23 cellular contexts compared by ENCODE assay signal in genomic region chr2:7860693-7861092, GRCh38.
DNase-seq lines count a peak whose midpoint lies in the region; TF ChIP-seq lines count a peak whose summit lies in the region.
"Had no signal": no experiment of that assay in that cellular context is flagged by ENCODE, and none has a peak within 500 bp of the region (broad histone marks: within the 10 kb centered on the region; RNA-seq: fewer than 3 reads in every experiment).

No MANE protein-coding gene starts in this region.

- no peak overlapping the region for H3K4me3 ChIP-seq in breast epithelium
- no peak overlapping the region for H3K4me3 ChIP-seq in epithelial cell of esophagus (ENCODE audit: low read length)
- no peak overlapping the region for H3K4me3 ChIP-seq in mesendoderm (ENCODE audit: low read length)
- H3K4me3 ChIP-seq in vagina = no peak overlapping the region
- no peak overlapping the region for H3K4me3 ChIP-seq in dorsolateral prefrontal cortex
- H3K4me3 ChIP-seq: SJCRH30, stomach had no signal

- no peaks in the 10 kb centered on the region for H3K9me3 Mint-ChIP-seq in MCF 10A (ENCODE audit: unreplicated experiment)
- H3K9me3 Mint-ChIP-seq: activated T-helper 1 cell treated with anti-CD3 and anti-CD28 coated beads, Interleukin-12 subunit alpha, Interleukin-12 subunit beta, Interleukin-2, Interleukin-4 antibody, amounts not matched to agents 30 ng/mL and 10 ng/mL and 1 ng/mL, durations not matched to agents 14 hours and 24 hours and 36 hours; natural killer cell; T-cell had no signal

- H2BK15ac ChIP-seq in mesendoderm (replicated peaks; ENCODE audit: low read depth) = no peak overlapping the region

- H3K4me1 ChIP-seq in breast epithelium = no peaks in the 10 kb centered on the region
- H3K4me1 ChIP-seq in mesendoderm (ENCODE audit: control insufficient read depth, low read depth, low read length) = no peaks in the 10 kb centered on the region
- no peaks in the 10 kb centered on the region for H3K4me1 ChIP-seq in vagina
- H3K4me1 ChIP-seq: SJCRH30, stomach had no signal

- no TSS peak for BruUV-seq in MCF 10A (replicated peaks; lab: Mats Ljungman, UMichigan)

- no peak overlapping the region for H3K4ac ChIP-seq in mesendoderm (ENCODE audit: low read depth, low read length)

- no CpG with 5 or more reads among the region's 2 CpGs for WGBS in mesendoderm (ENCODE audit: extremely low coverage, insufficient coverage, low lambda C conversion rate)

- no peak overlapping the region for H3K27ac Mint-ChIP-seq in MCF 10A (ENCODE audit: low read depth, unreplicated experiment)
- H3K27ac Mint-ChIP-seq: activated naive CD8-positive, alpha-beta T cell; activated T-helper 1 cell treated with anti-CD3 and anti-CD28 coated beads, Interleukin-12 subunit alpha, Interleukin-12 subunit beta, Interleukin-2, Interleukin-4 antibody, amounts not matched to agents 30 ng/mL and 10 ng/mL and 1 ng/mL, durations not matched to agents 14 hours and 24 hours and 36 hours; natural killer cell; T-cell; type B pancreatic cell had no signal

- TF ChIP-seq CTCF in MCF 10A (IDR thresholded peaks at IDR 0.05; ENCODE audit: unreplicated experiment) (no peak), breast epithelium (IDR thresholded peaks at IDR 0.05) (no peak), epithelial cell of esophagus (IDR thresholded peaks at IDR 0.05; ENCODE audit: insufficient read depth, low read depth, low read length, missing control alignments) (no peak), vagina (IDR thresholded peaks at IDR 0.05) (no peak), dorsolateral prefrontal cortex (IDR thresholded peaks at IDR 0.05 in 54 of 56, conservative IDR thresholded peaks at IDR 0.05 in 2 of 56; ENCODE audit: low read depth in 1 of 56, partially characterized antibody in 56 of 56) (no peak)

- no peak overlapping the region for H3K9ac ChIP-seq in mesendoderm (ENCODE audit: low read length)

- no peak overlapping the region for H2AK5ac ChIP-seq in mesendoderm (ENCODE audit: low read length)

- no peaks in the 10 kb centered on the region for H3K4me1 Mint-ChIP-seq in MCF 10A (ENCODE audit: insufficient read depth, unreplicated experiment)
- H3K4me1 Mint-ChIP-seq: T-cell had no signal

- H3K4me3 Mint-ChIP-seq in MCF 10A (ENCODE audit: unreplicated experiment) = no peak overlapping the region
- H3K4me3 Mint-ChIP-seq: activated naive CD8-positive, alpha-beta T cell; activated T-helper 1 cell treated with anti-CD3 and anti-CD28 coated beads, Interleukin-12 subunit alpha, Interleukin-12 subunit beta, Interleukin-2, Interleukin-4 antibody, amounts not matched to agents 30 ng/mL and 10 ng/mL and 1 ng/mL, durations not matched to agents 14 hours and 24 hours and 36 hours; brain; natural killer cell; T-cell; type B pancreatic cell had no signal

- no peak overlapping the region for H2BK120ac ChIP-seq in mesendoderm (ENCODE audit: low read depth, low read length)

- H3K79me1 ChIP-seq in mesendoderm (ENCODE audit: low read length) = no peaks in the 10 kb centered on the region

- no peaks in the 10 kb centered on the region for H3K27me3 Mint-ChIP-seq in MCF 10A (ENCODE audit: insufficient read depth, unreplicated experiment)
- H3K27me3 Mint-ChIP-seq: activated naive CD8-positive, alpha-beta T cell; T-cell had no signal

- no peaks in the 10 kb centered on the region for H3K36me3 ChIP-seq in breast epithelium
- H3K36me3 ChIP-seq in mesendoderm (ENCODE audit: control insufficient read depth, insufficient read depth, low read length) = no peaks in the 10 kb centered on the region
- no peaks in the 10 kb centered on the region for H3K36me3 ChIP-seq in vagina
- H3K36me3 ChIP-seq: SJCRH30, stomach had no signal

- H3K79me2 ChIP-seq in mesendoderm (ENCODE audit: control insufficient read depth, insufficient read depth, low read length) = no peaks in the 10 kb centered on the region

- H3K23ac ChIP-seq in mesendoderm (ENCODE audit: low read length) = no peak overlapping the region

- peaks cover 6% of the 10 kb centered on the region for H3K36me3 Mint-ChIP-seq in MCF 10A (ENCODE audit: insufficient read depth, unreplicated experiment)
- H3K36me3 Mint-ChIP-seq: activated naive CD8-positive, alpha-beta T cell; brain; natural killer cell; T-cell; type B pancreatic cell had no signal

- H3K27ac ChIP-seq in breast epithelium (no peak overlapping the region), mesendoderm (ENCODE audit: low read depth, low read length) (no peak overlapping the region), vagina (no peak overlapping the region), dorsolateral prefrontal cortex (no peak overlapping the region)
- H3K27ac ChIP-seq: HL-60, SJCRH30, stomach had no signal

- H3K9me3 ChIP-seq in breast epithelium (no peaks in the 10 kb centered on the region), vagina (no peaks in the 10 kb centered on the region)
- H3K9me3 ChIP-seq: SJCRH30, stomach had no signal

- no peak overlapping the region for H3K56ac ChIP-seq in mesendoderm (ENCODE audit: low read length)

- no peak overlapping the region for H2BK5ac ChIP-seq in mesendoderm (ENCODE audit: low read length)

- CTCF ChIA-PET in MCF 10A (lab: Yijun Ruan, JAX) = no interaction called here

- H4K5ac ChIP-seq in mesendoderm (ENCODE audit: low read length) = no peak overlapping the region

- POLR2A ChIA-PET in MCF 10A (lab: Yijun Ruan, JAX) = no interaction called here

- H3K4me2 ChIP-seq in mesendoderm (ENCODE audit: low read length) = no peak overlapping the region

- no peak overlapping the region for H3K18ac ChIP-seq in mesendoderm (ENCODE audit: low read length)

- DNase-seq in MCF 10A (ENCODE audit: unreplicated experiment) = peak; percentile 36
- no peak for DNase-seq in breast epithelium (ENCODE audit: low spot score in 2 of 2)
- peak; percentile 9 for DNase-seq in RPMI7951 (ENCODE audit: low read depth)
- DNase-seq in epithelial cell of esophagus (ENCODE audit: low read depth) = peak; percentile 58
- no peak for DNase-seq in mesendoderm
- DNase-seq in vagina (ENCODE audit: extremely low spot score in 2 of 2) = no peak
- DNase-seq in NCI-H1930 (lab: John Stamatoyannopoulos, UW) = no peak
- DNase-seq in dorsolateral prefrontal cortex = no peak
- DNase-seq: activated CD4-positive, alpha-beta T cell treated with anti-CD3 and anti-CD28 coated beads for 4 hours; cortex of kidney; foreskin fibroblast; H7; natural killer cell; NCI-H1436; right cardiac atrium; SJCRH30; stomach; T-cell had no signal

- H4K8ac ChIP-seq in mesendoderm (ENCODE audit: low read depth, low read length) = no peak overlapping the region

- intact Hi-C loops in MCF 10A (cut with micrococcal nuclease) (no loop called here), breast epithelium (cut with DNase I; ENCODE audit: low total_unique reads) (no loop called here), vagina (cut with DNase I) (no loop called here), dorsolateral prefrontal cortex (cut with DNase I) (no loop called here)

- no peak for TF ChIP-seq POLR2A in breast epithelium (IDR thresholded peaks at IDR 0.05)
- no peak for TF ChIP-seq POLR2A in vagina (IDR thresholded peaks at IDR 0.05)

- H3K27me3 ChIP-seq in breast epithelium (no peaks in the 10 kb centered on the region), mesendoderm (ENCODE audit: insufficient read depth, low read length, poor library complexity) (no peaks in the 10 kb centered on the region), vagina (no peaks in the 10 kb centered on the region), dorsolateral prefrontal cortex (peaks cover 0 to 5% (median 0%) of the 10 kb centered on the region in 45 donors)
- H3K27me3 ChIP-seq: SJCRH30, stomach had no signal

Comparison
In these comparisons a context has a peak if more than half of its experiments do, and no peak if none do; other contexts are left out.
1. DNase-seq: peak in MCF 10A (single experiment), RPMI7951 (single experiment) and epithelial cell of esophagus (single experiment); none in breast epithelium (0 of 2), mesendoderm (single experiment), vagina (0 of 2), NCI-H1930 (0 of 2) and dorsolateral prefrontal cortex (0 of 10).